Comparison of ENCODE assay signal across 21 cellular contexts in the genomic region with DNA sequence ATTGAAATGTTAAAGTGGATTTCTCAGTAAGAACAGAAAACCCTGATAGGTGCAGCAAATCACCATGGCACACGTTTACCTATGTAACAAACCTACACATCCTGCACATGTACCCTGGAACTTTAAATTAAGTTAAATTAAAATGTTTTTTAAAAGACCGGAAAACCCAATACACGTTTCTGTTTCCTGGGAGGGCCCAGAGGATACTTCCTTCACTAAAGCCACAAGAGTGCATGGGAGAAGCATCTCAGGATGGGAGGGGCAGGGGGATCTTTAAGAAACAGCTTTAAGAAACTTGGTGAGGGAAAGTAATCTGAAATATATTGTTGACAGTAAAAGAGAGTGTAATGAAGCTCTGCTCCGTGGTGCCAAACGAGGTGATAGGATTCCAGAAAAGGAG.
DNase-seq lines count a peak whose midpoint lies in the region; ATAC-seq and TF ChIP-seq lines count a peak whose summit lies in the region.
"Had no signal": no experiment of that assay in that cellular context is flagged by ENCODE, and none has a peak within 500 bp of the region (broad histone marks: within the 10 kb centered on the region; RNA-seq: fewer than 3 reads in every experiment).

No MANE protein-coding gene starts in this region.

- H3K36me3 Mint-ChIP-seq in activated CD4-positive, alpha-beta T cell treated with anti-CD3 and anti-CD28 coated beads for 36 hours (ENCODE audit: low read depth): peaks cover 10% of the 10 kb centered on the region
- H3K36me3 Mint-ChIP-seq in CD14-positive monocyte: peaks cover 3% of the 10 kb centered on the region in 2 donors
- no peaks in the 10 kb centered on the region for H3K36me3 Mint-ChIP-seq in T-cell
- H3K36me3 Mint-ChIP-seq in dendritic cell treated with granulocyte-macrophage colony-stimulating factor and Interleukin-4, amounts not matched to agents 40 ng/mL and 50 ng/mL, for 4 days (ENCODE audit: low read depth): no peaks in the 10 kb centered on the region
- H3K36me3 Mint-ChIP-seq: stimulated activated effector memory CD8-positive, alpha-beta T cell treated with anti-CD3 and anti-CD28 coated beads, Interleukin-12 subunit alpha, Interleukin-12 subunit beta, amount 100 ng/mL, for 72 hours had no signal

- no peak for ATAC-seq in activated CD4-positive, alpha-beta T cell treated with anti-CD3 and anti-CD28 coated beads for 36 hours
- ATAC-seq in T-cell (replicated peaks in 1 of 4): peak; percentile 19 to 90 (median 61)
- ATAC-seq in HG03135 (IDR thresholded peaks at IDR 0.05; ENCODE audit: unreplicated experiment): no peak
- ATAC-seq: PC-3; stimulated activated effector memory CD8-positive, alpha-beta T cell treated with anti-CD3 and anti-CD28 coated beads, Interleukin-12 subunit alpha, Interleukin-12 subunit beta, amount 100 ng/mL, for 72 hours had no signal

- POLR2A ChIA-PET in activated CD4-positive, alpha-beta T cell treated with anti-CD3 and anti-CD28 coated beads for 36 hours (lab: Charles Lee): no interaction called here
- POLR2A ChIA-PET in T-cell (lab: Charles Lee): no interaction called here

- no peak for TF ChIP-seq CTCF in CD14-positive monocyte (IDR thresholded peaks at IDR 0.05)

- intact Hi-C loops in activated CD4-positive, alpha-beta T cell treated with anti-CD3 and anti-CD28 coated beads for 36 hours (cut with DNase I, micrococcal nuclease): no loop called here
- intact Hi-C loops in CD14-positive monocyte (cut with micrococcal nuclease): no loop called here
- intact Hi-C loops in dendritic cell treated with granulocyte-macrophage colony-stimulating factor and Interleukin-4, amounts not matched to agents 40 ng/mL and 50 ng/mL, for 4 days (cut with micrococcal nuclease): no loop called here

- H3K27ac Mint-ChIP-seq in activated CD4-positive, alpha-beta T cell treated with anti-CD3 and anti-CD28 coated beads for 36 hours: peak overlapping the region; percentile 76
- H3K27ac Mint-ChIP-seq in CD14-positive monocyte (peak overlapping the region in 6 of 7 donors; percentile 35 to 88 (median 66)), T-cell (peak overlapping the region; percentile 71 to 74)
- peak overlapping the region; percentile 9 for H3K27ac Mint-ChIP-seq in dendritic cell treated with granulocyte-macrophage colony-stimulating factor and Interleukin-4, amounts not matched to agents 40 ng/mL and 50 ng/mL, for 4 days
- H3K27ac Mint-ChIP-seq: stimulated activated effector memory CD8-positive, alpha-beta T cell treated with anti-CD3 and anti-CD28 coated beads, Interleukin-12 subunit alpha, Interleukin-12 subunit beta, amount 100 ng/mL, for 72 hours had no signal

- H3K4me1 Mint-ChIP-seq in activated CD4-positive, alpha-beta T cell treated with anti-CD3 and anti-CD28 coated beads for 36 hours: peaks cover 31% of the 10 kb centered on the region
- H3K4me1 Mint-ChIP-seq in CD14-positive monocyte: peaks cover 25% of the 10 kb centered on the region
- H3K4me1 Mint-ChIP-seq in T-cell: peaks cover 39 to 44% (median 40%) of the 10 kb centered on the region in 3 donors
- peaks cover 23% of the 10 kb centered on the region for H3K4me1 Mint-ChIP-seq in dendritic cell treated with granulocyte-macrophage colony-stimulating factor and Interleukin-4, amounts not matched to agents 40 ng/mL and 50 ng/mL, for 4 days (ENCODE audit: low read depth)

- no peak overlapping the region for H3K4me3 Mint-ChIP-seq in activated CD4-positive, alpha-beta T cell treated with anti-CD3 and anti-CD28 coated beads for 36 hours
- H3K4me3 Mint-ChIP-seq in CD14-positive monocyte (peak overlapping the region in 1 of 2 donors; percentile 81), T-cell (peak overlapping the region in 2 of 3 donors; percentile 1 to 67)
- H3K4me3 Mint-ChIP-seq in dendritic cell treated with granulocyte-macrophage colony-stimulating factor and Interleukin-4, amounts not matched to agents 40 ng/mL and 50 ng/mL, for 4 days: no peak overlapping the region
- H3K4me3 Mint-ChIP-seq: stimulated activated effector memory CD8-positive, alpha-beta T cell treated with anti-CD3 and anti-CD28 coated beads, Interleukin-12 subunit alpha, Interleukin-12 subunit beta, amount 100 ng/mL, for 72 hours had no signal

- peaks cover 2% of the 10 kb centered on the region for H3K9me3 Mint-ChIP-seq in activated CD4-positive, alpha-beta T cell treated with anti-CD3 and anti-CD28 coated beads for 36 hours (ENCODE audit: low read depth)
- peaks cover 0 to 4% (median 0%) of the 10 kb centered on the region in 7 donors for H3K9me3 Mint-ChIP-seq in CD14-positive monocyte
- H3K9me3 Mint-ChIP-seq in T-cell: no peaks in the 10 kb centered on the region
- no peaks in the 10 kb centered on the region for H3K9me3 Mint-ChIP-seq in dendritic cell treated with granulocyte-macrophage colony-stimulating factor and Interleukin-4, amounts not matched to agents 40 ng/mL and 50 ng/mL, for 4 days
- H3K9me3 Mint-ChIP-seq: stimulated activated effector memory CD8-positive, alpha-beta T cell treated with anti-CD3 and anti-CD28 coated beads, Interleukin-12 subunit alpha, Interleukin-12 subunit beta, amount 100 ng/mL, for 72 hours had no signal

- CTCF ChIA-PET in activated CD4-positive, alpha-beta T cell treated with anti-CD3 and anti-CD28 coated beads for 36 hours (lab: Charles Lee): no interaction called here
- CTCF ChIA-PET in T-cell (lab: Charles Lee): no interaction called here

- no peak for DNase-seq in activated CD4-positive, alpha-beta T cell treated with anti-CD3 and anti-CD28 coated beads for 36 hours
- no peak for DNase-seq in activated CD4-positive, alpha-beta T cell treated with anti-CD3 and anti-CD28 coated beads, Interleukin-2, amount 50 U/mL, for 48 hours
- DNase-seq in CD14-positive monocyte (ENCODE audit: low spot score) (no peak), T-cell (peak in 21 of 34 experiments; percentile 4 to 42 (median 12)), GDM1 (lab: John Stamatoyannopoulos, UW) (no peak)
- DNase-seq in stimulated activated CD4-positive, alpha-beta T cell treated with anti-CD3 and anti-CD28 coated beads, Interleukin-12 subunit alpha, Interleukin-12 subunit beta, amount 100 ng/mL, for 4 hours: no peak
- DNase-seq: 8988T; cortex of kidney; glutamatergic neuron; GM23248; mammary epithelial cell; NCI-H1092 treated with DMSO at 0.1 percent for 48 hours; NCI-H2029 treated with DMSO at 0.1 percent for 48 hours; occipital lobe; PC-3; Right ventricle myocardium superior; stimulated activated CD4-positive, alpha-beta T cell treated with anti-CD3 and anti-CD28 coated beads, Interleukin-2, amount 100 ng/mL, for 24 hours; thyroid gland had no signal

- no peaks in the 10 kb centered on the region for H3K27me3 Mint-ChIP-seq in activated CD4-positive, alpha-beta T cell treated with anti-CD3 and anti-CD28 coated beads for 36 hours
- no peaks in the 10 kb centered on the region for H3K27me3 Mint-ChIP-seq in CD14-positive monocyte (ENCODE audit: low read depth in 3 of 3)
- no peaks in the 10 kb centered on the region for H3K27me3 Mint-ChIP-seq in T-cell
- no peaks in the 10 kb centered on the region for H3K27me3 Mint-ChIP-seq in dendritic cell treated with granulocyte-macrophage colony-stimulating factor and Interleukin-4, amounts not matched to agents 40 ng/mL and 50 ng/mL, for 4 days

Comparison
In these comparisons a context has a peak if more than half of its experiments do, and no peak if none do; other contexts are left out.
1. ATAC-seq: peak in T-cell (4 of 4); none in activated CD4-positive, alpha-beta T cell treated with anti-CD3 and anti-CD28 coated beads for 36 hours (single experiment) and HG03135 (single experiment).
2. DNase-seq: peak in T-cell (21 of 34); none in activated CD4-positive, alpha-beta T cell treated with anti-CD3 and anti-CD28 coated beads for 36 hours (single experiment), activated CD4-positive, alpha-beta T cell treated with anti-CD3 and anti-CD28 coated beads, Interleukin-2, amount 50 U/mL, for 48 hours (0 of 2), CD14-positive monocyte (single experiment), GDM1 (single experiment) and stimulated activated CD4-positive, alpha-beta T cell treated with anti-CD3 and anti-CD28 coated beads, Interleukin-12 subunit alpha, Interleukin-12 subunit beta, amount 100 ng/mL, for 4 hours (single experiment).
3. H3K27ac Mint-ChIP-seq: peak in every context shown above with its lines; median percentile 76 in activated CD4-positive, alpha-beta T cell treated with anti-CD3 and anti-CD28 coated beads for 36 hours; 72 in T-cell; 66 in CD14-positive monocyte; 9 in dendritic cell treated with granulocyte-macrophage colony-stimulating factor and Interleukin-4, amounts not matched to agents 40 ng/mL and 50 ng/mL, for 4 days.
4. H3K4me3 Mint-ChIP-seq: peak in T-cell (2 of 3); none in activated CD4-positive, alpha-beta T cell treated with anti-CD3 and anti-CD28 coated beads for 36 hours (single experiment) and dendritic cell treated with granulocyte-macrophage colony-stimulating factor and Interleukin-4, amounts not matched to agents 40 ng/mL and 50 ng/mL, for 4 days (single experiment).